Comparison of ENCODE assay signal across 21 cellular contexts in genomic region chr5:169812786-169813185, GRCh38.
"Had no signal": no experiment of that assay in that cellular context is flagged by ENCODE, and none has a peak within 500 bp of the region (broad histone marks: within the 10 kb centered on the region; RNA-seq: fewer than 3 reads in every experiment).

No MANE protein-coding gene starts in this region.

- H3K27ac Mint-ChIP-seq: activated naive CD8-positive, alpha-beta T cell treated with anti-CD3 and anti-CD28 coated beads, Interleukin-2, amount 50 U/mL, for 24 hours; activated T-helper 1 cell treated with anti-CD3 and anti-CD28 coated beads, Interleukin-12 subunit alpha, Interleukin-12 subunit beta, Interleukin-2, Interleukin-4 antibody, amounts not matched to agents 30 ng/mL and 10 ng/mL and 1 ng/mL, durations not matched to agents 14 hours and 24 hours and 36 hours; dendritic cell treated with granulocyte-macrophage colony-stimulating factor and Interleukin-4, amounts not matched to agents 40 ng/mL and 50 ng/mL, for 4 days; effector memory CD8-positive, alpha-beta T cell; naive thymus-derived CD4-positive, alpha-beta T cell; stimulated activated memory B cell treated with anti-CD40 and anti-IgM and Interleukin-4, amounts not matched to agents 10 μg/mL and 1 μg/mL and 100 μg/mL, for 72 hours had no signal

- H3K27ac ChIP-seq: epithelial cell of prostate, heart left ventricle, neutrophil, tibial nerve, uterus had no signal

- H3K9me3 Mint-ChIP-seq: activated naive CD8-positive, alpha-beta T cell treated with anti-CD3 and anti-CD28 coated beads, Interleukin-2, amount 50 U/mL, for 24 hours; activated T-helper 1 cell treated with anti-CD3 and anti-CD28 coated beads, Interleukin-12 subunit alpha, Interleukin-12 subunit beta, Interleukin-2, Interleukin-4 antibody, amounts not matched to agents 30 ng/mL and 10 ng/mL and 1 ng/mL, durations not matched to agents 14 hours and 24 hours and 36 hours; dendritic cell treated with granulocyte-macrophage colony-stimulating factor and Interleukin-4, amounts not matched to agents 40 ng/mL and 50 ng/mL, for 4 days; effector memory CD8-positive, alpha-beta T cell; naive thymus-derived CD4-positive, alpha-beta T cell; stimulated activated memory B cell treated with anti-CD40 and anti-IgM and Interleukin-4, amounts not matched to agents 10 μg/mL and 1 μg/mL and 100 μg/mL, for 72 hours had no signal

- H3K27me3 Mint-ChIP-seq: activated naive CD8-positive, alpha-beta T cell treated with anti-CD3 and anti-CD28 coated beads, Interleukin-2, amount 50 U/mL, for 24 hours; dendritic cell treated with granulocyte-macrophage colony-stimulating factor and Interleukin-4, amounts not matched to agents 40 ng/mL and 50 ng/mL, for 4 days; effector memory CD8-positive, alpha-beta T cell; naive thymus-derived CD4-positive, alpha-beta T cell; stimulated activated memory B cell treated with anti-CD40 and anti-IgM and Interleukin-4, amounts not matched to agents 10 μg/mL and 1 μg/mL and 100 μg/mL, for 72 hours had no signal

- ATAC-seq: activated CD4-positive, CD25-positive, alpha-beta regulatory T cell treated with anti-CD3 and anti-CD28 coated beads, Interleukin-2, amount 50 U/mL, for 24 hours; activated naive CD8-positive, alpha-beta T cell treated with anti-CD3 and anti-CD28 coated beads, Interleukin-2, amount 50 U/mL, for 24 hours; effector memory CD8-positive, alpha-beta T cell; heart left ventricle; left lobe of liver; mucosa of descending colon; naive thymus-derived CD4-positive, alpha-beta T cell; stimulated activated memory B cell treated with anti-CD40 and anti-IgM and Interleukin-4, amounts not matched to agents 10 μg/mL and 1 μg/mL and 100 μg/mL, for 72 hours had no signal

- H3K4me3 ChIP-seq: heart left ventricle, mucosa of descending colon, tibial nerve, uterus had no signal

- H3K9me3 ChIP-seq: mucosa of descending colon, neutrophil, tibial nerve, uterus had no signal

- H3K4me3 Mint-ChIP-seq: activated naive CD8-positive, alpha-beta T cell treated with anti-CD3 and anti-CD28 coated beads, Interleukin-2, amount 50 U/mL, for 24 hours; activated T-helper 1 cell treated with anti-CD3 and anti-CD28 coated beads, Interleukin-12 subunit alpha, Interleukin-12 subunit beta, Interleukin-2, Interleukin-4 antibody, amounts not matched to agents 30 ng/mL and 10 ng/mL and 1 ng/mL, durations not matched to agents 14 hours and 24 hours and 36 hours; dendritic cell treated with granulocyte-macrophage colony-stimulating factor and Interleukin-4, amounts not matched to agents 40 ng/mL and 50 ng/mL, for 4 days; effector memory CD8-positive, alpha-beta T cell; naive thymus-derived CD4-positive, alpha-beta T cell; stimulated activated memory B cell treated with anti-CD40 and anti-IgM and Interleukin-4, amounts not matched to agents 10 μg/mL and 1 μg/mL and 100 μg/mL, for 72 hours had no signal

- H3K4me1 Mint-ChIP-seq: activated naive CD8-positive, alpha-beta T cell treated with anti-CD3 and anti-CD28 coated beads, Interleukin-2, amount 50 U/mL, for 24 hours had no signal

- DNase-seq: activated CD4-positive, alpha-beta T cell treated with anti-CD3 and anti-CD28 coated beads, Interleukin-2, amount 50 U/mL, for 1 hour; activated CD8-positive, alpha-beta memory T cell treated with anti-CD3 and anti-CD28 coated beads for 24 hours; activated naive CD4-positive, alpha-beta T cell; activated naive CD8-positive, alpha-beta T cell treated with anti-CD3 and anti-CD28 coated beads, Interleukin-2, amount 50 U/mL, for 24 hours; aorta; cerebellar nuclear complex; effector memory CD8-positive, alpha-beta T cell; heart left ventricle; mucosa of descending colon; naive thymus-derived CD4-positive, alpha-beta T cell; substantia nigra; T-helper 2 cell; uterus had no signal

- H3K27me3 ChIP-seq: neutrophil, tibial nerve, uterus had no signal

- H3K36me3 ChIP-seq: tibial nerve, uterus had no signal

- H3K4me1 ChIP-seq: tibial nerve, uterus had no signal
